ENCODE assay signal across 14 cellular contexts in the genomic region with DNA sequence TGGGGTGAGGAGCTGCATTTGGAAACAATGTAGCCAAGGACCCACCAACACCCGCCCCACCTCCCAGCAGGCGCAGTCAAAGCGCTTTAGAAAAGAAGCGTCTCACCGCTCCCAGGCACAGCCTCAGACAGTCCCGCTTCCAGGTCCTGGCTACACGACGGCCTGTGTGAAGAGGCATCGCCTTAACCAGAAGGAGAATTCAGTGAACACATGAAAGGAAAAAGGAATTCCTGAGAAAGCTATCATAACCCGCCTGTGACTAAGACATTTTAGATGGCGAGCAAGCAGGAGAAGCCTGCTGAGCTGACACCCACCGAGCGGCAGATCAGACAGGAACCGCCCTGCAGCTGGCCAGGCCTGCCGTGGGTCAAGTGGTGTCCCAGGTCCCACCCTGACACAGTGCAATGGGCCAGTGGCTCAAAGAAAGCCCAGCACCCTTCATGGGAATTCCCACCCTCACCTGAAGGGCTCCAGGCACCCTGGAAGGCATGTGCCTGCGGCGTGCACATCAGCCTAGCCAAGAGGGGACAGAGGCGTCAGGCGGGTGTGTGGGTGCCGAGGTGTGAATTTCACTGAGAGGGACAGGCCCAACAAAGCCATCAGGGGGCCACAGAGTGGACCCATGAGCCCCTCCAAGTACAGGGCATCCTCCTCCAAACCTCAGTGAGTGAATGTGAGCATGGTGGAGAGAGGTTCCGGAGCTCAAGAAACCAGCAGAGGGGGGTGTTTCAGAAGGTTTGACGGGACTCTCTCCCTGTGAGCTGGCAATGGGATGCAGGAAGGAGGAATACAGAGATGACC.
DNase-seq lines count a peak whose midpoint lies in the region; ATAC-seq and TF ChIP-seq lines count a peak whose summit lies in the region.
"Had no signal": no experiment of that assay in that cellular context is flagged by ENCODE, and none has a peak within 500 bp of the region (broad histone marks: within the 10 kb centered on the region; RNA-seq: fewer than 3 reads in every experiment).

No MANE protein-coding gene starts in this region.

- no peak overlapping the region for H3K4me2 ChIP-seq in mesendoderm (ENCODE audit: low read length)

- TF ChIP-seq CTCF in BE2C (IDR thresholded peaks at IDR 0.05; ENCODE audit: low read depth, low read length) (0 out of 2 replicates have a peak, but pooled peaks have one; percentile 14), astrocyte of the spinal cord (IDR thresholded peaks at IDR 0.05; ENCODE audit: low read depth, low read length) (peak; percentile 43)

- no peak overlapping the region for H4K5ac ChIP-seq in mesendoderm (ENCODE audit: low read length)

- no peak overlapping the region for H2BK5ac ChIP-seq in mesendoderm (ENCODE audit: low read length)

- no peak overlapping the region for H3K27ac ChIP-seq in mesendoderm (ENCODE audit: low read depth, low read length)

- in situ Hi-C loops in astrocyte of the spinal cord (cut with HindIII; ENCODE audit: low sequenced_read_pairs) = no loop called here

- no peak overlapping the region for H2BK15ac ChIP-seq in mesendoderm (replicated peaks; ENCODE audit: low read depth)

- DNase-seq in BE2C (peak; percentile 7), HCEC 1CT (peak; percentile 3), astrocyte of the spinal cord (ENCODE audit: low read depth, low spot score) (peak; percentile 62), mesendoderm (peak; percentile 62), putamen (ENCODE audit: low spot score) (no peak), NCI-H748 treated with DMSO at 0.1 percent for 48 hours (lab: John Stamatoyannopoulos, UW) (no peak)
- no peak for DNase-seq in activated CD4-positive, alpha-beta T cell treated with anti-CD3 and anti-CD28 coated beads for 1 hour
- DNase-seq: activated naive CD8-positive, alpha-beta T cell treated with anti-CD3 and anti-CD28 coated beads, Interleukin-2, amount 10 ng/mL, durations not matched to agents 7 days and 5 days; CD8-positive, alpha-beta T cell; effector CD4-positive, alpha-beta T cell; head of caudate nucleus; NCI-H1694; T-helper 9 cell had no signal

- no peak overlapping the region for H3K23ac ChIP-seq in mesendoderm (ENCODE audit: low read length)

- H3K56ac ChIP-seq in mesendoderm (ENCODE audit: low read length) = no peak overlapping the region

- no peak for ATAC-seq in HG02973 (IDR thresholded peaks at IDR 0.05; ENCODE audit: unreplicated experiment)
- ATAC-seq: CD8-positive, alpha-beta T cell had no signal

- no peak overlapping the region for H2BK120ac ChIP-seq in mesendoderm (ENCODE audit: low read depth, low read length)

- H3K27me3 ChIP-seq in BE2C (no peaks in the 10 kb centered on the region), mesendoderm (ENCODE audit: insufficient read depth, low read length, poor library complexity) (no peaks in the 10 kb centered on the region)

- no peak overlapping the region for H3K18ac ChIP-seq in mesendoderm (ENCODE audit: low read length)

- no peak overlapping the region for H3K4ac ChIP-seq in mesendoderm (ENCODE audit: low read depth, low read length)

- H3K36me3 ChIP-seq in BE2C = no peaks in the 10 kb centered on the region
- H3K36me3 ChIP-seq in mesendoderm (ENCODE audit: control insufficient read depth, insufficient read depth, low read length) = no peaks in the 10 kb centered on the region

- H3K79me1 ChIP-seq in mesendoderm (ENCODE audit: low read length) = no peaks in the 10 kb centered on the region

- H3K9ac ChIP-seq in mesendoderm (ENCODE audit: low read length) = no peak overlapping the region

- H3K4me3 ChIP-seq in BE2C (ENCODE audit: low read depth, low read length) (no peak overlapping the region), astrocyte of the spinal cord (ENCODE audit: low read depth, low read length) (no peak overlapping the region), mesendoderm (ENCODE audit: low read length) (no peak overlapping the region)

- no peaks in the 10 kb centered on the region for H3K79me2 ChIP-seq in mesendoderm (ENCODE audit: control insufficient read depth, insufficient read depth, low read length)

- H3K9me3 ChIP-seq in BE2C = no peaks in the 10 kb centered on the region

- H3K4me1 ChIP-seq in BE2C (peaks cover 8% of the 10 kb centered on the region), mesendoderm (ENCODE audit: control insufficient read depth, low read depth, low read length) (no peaks in the 10 kb centered on the region)

- H2AK5ac ChIP-seq in mesendoderm (ENCODE audit: low read length) = no peak overlapping the region

- no CpG with 5 or more reads among the region's 22 CpGs for whole genome bisulfite sequencing in mesendoderm (ENCODE audit: extremely low coverage, insufficient coverage, low lambda C conversion rate)

- H4K8ac ChIP-seq in mesendoderm (ENCODE audit: low read depth, low read length) = no peak overlapping the region

Comparison
In these comparisons a context has a peak if more than half of its experiments do, and no peak if none do; other contexts are left out.
1. DNase-seq: peak in BE2C (single experiment), HCEC 1CT (single experiment), astrocyte of the spinal cord (single experiment) and mesendoderm (single experiment); none in activated CD4-positive, alpha-beta T cell treated with anti-CD3 and anti-CD28 coated beads for 1 hour (single experiment), putamen (single experiment) and NCI-H748 treated with DMSO at 0.1 percent for 48 hours (single experiment).